In the genomic region with DNA sequence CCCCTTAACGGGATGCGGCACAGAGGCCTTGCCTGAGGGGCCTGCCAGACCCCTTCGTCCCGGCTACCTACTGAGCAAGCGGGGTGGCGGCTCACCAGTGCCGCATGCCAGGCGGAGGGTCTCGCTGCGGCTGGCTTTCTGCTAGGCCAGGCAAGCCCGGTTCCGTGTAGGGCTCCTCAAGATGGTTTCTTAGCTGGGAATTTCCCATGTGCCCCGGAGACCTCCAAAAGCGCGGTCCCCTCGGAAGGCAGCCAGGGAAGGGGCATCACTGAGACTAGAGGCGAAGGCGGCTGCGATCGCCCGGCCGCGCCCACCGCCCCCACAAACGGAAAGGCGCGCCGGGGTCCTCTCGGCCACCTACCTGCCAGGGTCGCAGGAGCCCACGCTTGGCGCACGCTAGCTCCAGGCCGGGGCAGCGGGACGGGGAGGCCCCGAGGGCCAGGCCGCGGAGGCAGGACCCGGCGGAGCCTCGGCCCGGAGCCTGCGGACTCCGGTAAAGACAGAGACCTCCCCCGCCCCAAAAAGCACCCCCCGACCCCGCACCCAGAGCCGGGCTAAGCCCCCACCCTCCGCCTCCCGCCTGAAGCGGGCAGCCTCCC, we compare ENCODE assay signal across 8 cellular contexts. TPM values are rescaled to one million over a fixed set of nuclear protein-coding genes. Genes with fewer than 3 reads are reported as not detected.
A peak's percentile ranks its signal among the peaks of the same experiment; 100 is the strongest.
DNase-seq lines count a peak whose midpoint lies in the region; ATAC-seq and TF ChIP-seq lines count a peak whose summit lies in the region.

No MANE protein-coding gene starts in this region.

- ATAC-seq in activated CD4-positive, CD25-positive, alpha-beta regulatory T cell treated with anti-CD3 and anti-CD28 coated beads, Interleukin-2, amount 50 U/mL, for 24 hours: no peak
- peak in 1 of 2 donors; percentile 7 for ATAC-seq in naive thymus-derived CD8-positive, alpha-beta T cell
- no peak for ATAC-seq in GM21723 (IDR thresholded peaks at IDR 0.05; ENCODE audit: unreplicated experiment)

- POLR2A ChIA-PET in naive thymus-derived CD8-positive, alpha-beta T cell (lab: Charles Lee): interaction anchor here (2.1 kb wide), 1 partner anchor 77 kb away, joined by 9 read pairs; a partner anchor contains a TSS

- 1% methylated on average over 19 to 52 of the region's 52 CpGs for WGBS in endodermal cell (ENCODE audit: insufficient coverage in 1 of 2, insufficient read length in 1 of 2), 2 experiments

- H3K4me3 ChIP-seq in endodermal cell (ENCODE audit: low read length): peak overlapping the region; percentile 88

- H3K27me3 Mint-ChIP-seq in endodermal cell (ENCODE audit: insufficient read depth): no peaks in the 10 kb centered on the region
- peaks cover 0 to 4% (median 0%) of the 10 kb centered on the region in 5 donors for H3K27me3 Mint-ChIP-seq in naive thymus-derived CD8-positive, alpha-beta T cell

- no peak overlapping the region for H3K27ac Mint-ChIP-seq in endodermal cell
- H3K27ac Mint-ChIP-seq in naive thymus-derived CD8-positive, alpha-beta T cell: peak overlapping the region in 9 of 10 donors; percentile 31 to 91 (median 70)

- no peaks in the 10 kb centered on the region for H3K9me3 ChIP-seq in endodermal cell (ENCODE audit: control insufficient read depth, low read length)

- peaks cover 6% of the 10 kb centered on the region for H3K4me1 Mint-ChIP-seq in endodermal cell
- peaks cover 22 to 76% (median 46%) of the 10 kb centered on the region in 4 donors for H3K4me1 Mint-ChIP-seq in naive thymus-derived CD8-positive, alpha-beta T cell

- peaks cover 3% of the 10 kb centered on the region for H3K9me3 Mint-ChIP-seq in endodermal cell
- no peaks in the 10 kb centered on the region for H3K9me3 Mint-ChIP-seq in naive thymus-derived CD8-positive, alpha-beta T cell

- peak; percentile 37 for DNase-seq in activated CD4-positive, CD25-positive, alpha-beta regulatory T cell treated with anti-CD3 and anti-CD28 coated beads, Interleukin-2, amount 50 U/mL, for 72 hours
- DNase-seq in activated CD4-positive, alpha-beta T cell treated with anti-CD3 and anti-CD28 coated beads for 48 hours: peak; percentile 19
- DNase-seq in endodermal cell (peak; percentile 75), putamen (ENCODE audit: low spot score) (no peak), cerebellum (ENCODE audit: low spot score) (no peak)
- DNase-seq in naive thymus-derived CD8-positive, alpha-beta T cell: peak in 7 of 10 donors; percentile 13 to 45 (median 17)

- no peak overlapping the region for H3K27ac ChIP-seq in endodermal cell (ENCODE audit: low read depth, low read length)

- H3K36me3 ChIP-seq in endodermal cell (ENCODE audit: control insufficient read depth, insufficient read depth, low read length): no peaks in the 10 kb centered on the region

- H3K36me3 Mint-ChIP-seq in endodermal cell (ENCODE audit: low read depth): no peaks in the 10 kb centered on the region
- no peaks in the 10 kb centered on the region for H3K36me3 Mint-ChIP-seq in naive thymus-derived CD8-positive, alpha-beta T cell

- TF ChIP-seq CTCF in endodermal cell (conservative IDR thresholded peaks at IDR 0.05): no peak

- H3K27me3 ChIP-seq in endodermal cell (ENCODE audit: control insufficient read depth, insufficient read depth, low read length, poor library complexity, severe bottlenecking): no peaks in the 10 kb centered on the region

- H3K9ac ChIP-seq in endodermal cell (ENCODE audit: extremely low read depth, low read length, poor library complexity, severe bottlenecking): peak overlapping the region; percentile 93

- H3K4me3 Mint-ChIP-seq in endodermal cell: peak overlapping the region; percentile 71
- H3K4me3 Mint-ChIP-seq in naive thymus-derived CD8-positive, alpha-beta T cell: peak overlapping the region; percentile 61 to 86 (median 76)

- H3K4me1 ChIP-seq in endodermal cell (ENCODE audit: control insufficient read depth, insufficient read depth, low read length): no peaks in the 10 kb centered on the region

RNA-seq across cellular contexts. Expression of a gene that starts 23.8 kb away (rescaled TPM):
- total RNA-seq in endodermal cell (10 to 100 TPM; 42.8 to 48.1 TPM), cerebellum (77.6 TPM)
- 18.1 TPM for polyA plus RNA-seq in endodermal cell (2013, experiment 1 of 2)
- polyA plus RNA-seq in endodermal cell (2013, experiment 2 of 2): 18.8 TPM
- 10 to 100 TPM; 20.8 to 27.3 TPM for total RNA-seq in naive thymus-derived CD8-positive, alpha-beta T cell
- 1 to 10 TPM in 2 of 3 donors, under 1 TPM in 1; 0.90 to 1.3 (median 1.2) TPM for polyA plus RNA-seq in naive thymus-derived CD8-positive, alpha-beta T cell

Comparison
In these comparisons a context has a peak if more than half of its experiments do, and no peak if none do; other contexts are left out.
1. DNase-seq: peak in activated CD4-positive, CD25-positive, alpha-beta regulatory T cell treated with anti-CD3 and anti-CD28 coated beads, Interleukin-2, amount 50 U/mL, for 72 hours (single experiment), activated CD4-positive, alpha-beta T cell treated with anti-CD3 and anti-CD28 coated beads for 48 hours (single experiment), endodermal cell (single experiment) and naive thymus-derived CD8-positive, alpha-beta T cell (7 of 10); none in putamen (single experiment) and cerebellum (single experiment).